In genomic region chr12:25986169-25986568, GRCh38 we compare ENCODE assay signal across 1 cellular context.
TF ChIP-seq lines count a peak whose summit lies in the region.

No MANE protein-coding gene starts in this region.

TF ChIP-seq in H1, 55 proteins besides CTCF, POLR2A, EP300 and RAD21 (continued from another document):
- TF ChIP-seq CHD7 (IDR thresholded peaks at IDR 0.05; ENCODE audit: insufficient replicate concordance, low read length) = no peak
- TF ChIP-seq RXRA (IDR thresholded peaks at IDR 0.05; ENCODE audit: insufficient read depth, low read depth, low read length) = no peak
- TF ChIP-seq RBBP5 (IDR thresholded peaks at IDR 0.05; ENCODE audit: borderline replicate concordance, low read depth, low read length) = no peak
- no peak for TF ChIP-seq BRCA1 (IDR thresholded peaks at IDR 0.05; ENCODE audit: low read depth, low read length)
